ENCODE assay signal across 10 cellular contexts in the genomic region with DNA sequence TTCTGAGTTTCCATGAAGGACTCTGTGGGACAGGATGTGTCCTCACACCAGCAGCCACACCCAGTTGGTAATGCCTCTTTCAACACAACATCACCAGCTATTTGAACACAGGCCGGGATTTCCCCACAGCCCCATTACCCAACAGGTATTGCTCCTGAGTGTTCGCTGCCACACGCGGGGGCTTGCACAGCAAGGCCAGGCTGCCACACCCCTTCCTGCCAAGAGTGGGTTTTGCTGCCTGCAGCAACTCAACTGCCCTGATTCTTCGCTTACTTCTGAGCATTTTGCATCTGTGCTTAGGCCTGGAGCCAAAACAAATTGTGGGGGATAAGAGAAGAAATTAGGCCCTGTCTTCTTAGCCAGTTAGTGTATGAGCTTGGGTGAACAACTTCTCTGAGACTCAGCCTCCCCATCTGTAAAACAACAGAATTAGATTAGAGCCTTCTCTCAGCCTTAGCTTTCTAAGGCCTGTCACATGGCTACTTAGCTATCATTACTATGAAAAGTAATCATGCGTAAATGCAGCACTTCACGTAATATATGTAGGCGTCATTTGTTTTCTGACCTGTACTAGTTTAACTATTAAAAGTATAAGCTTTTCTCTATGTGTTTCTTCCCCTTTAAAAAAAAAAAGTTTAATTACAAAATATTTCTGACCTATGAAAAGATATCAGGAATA. TPM values are rescaled to one million over a fixed set of nuclear protein-coding genes. Genes with fewer than 3 reads are reported as not detected.
DNase-seq lines count a peak whose midpoint lies in the region; ATAC-seq and FAIRE-seq lines count a peak whose summit lies in the region.
"Had no signal": no experiment of that assay in that cellular context is flagged by ENCODE, and none has a peak within 500 bp of the region (broad histone marks: within the 10 kb centered on the region; RNA-seq: fewer than 3 reads in every experiment).

No MANE protein-coding gene starts in this region.

- H3K4me3 Mint-ChIP-seq in effector memory CD8-positive, alpha-beta T cell: peak overlapping the region in 1 of 2 donors; percentile 3

- H3K9me3 Mint-ChIP-seq in effector memory CD8-positive, alpha-beta T cell: no peaks in the 10 kb centered on the region

- H3K27ac Mint-ChIP-seq in effector memory CD8-positive, alpha-beta T cell: peak overlapping the region in 1 of 2 donors; percentile 88

- FAIRE-seq in RCC 7860 (lab: Jason Lieb, UNC): no peak
- FAIRE-seq: endometrium had no signal

- DNase-seq in HT1080 (ENCODE audit: low read depth) (peak; percentile 19), NCI-H1105 (lab: John Stamatoyannopoulos, UW) (no peak), NCI-H1694 treated with DMSO at 0.1 percent for 48 hours (lab: John Stamatoyannopoulos, UW) (no peak), RCC 7860 (ENCODE audit: low spot score) (no peak)
- peak; percentile 30 for DNase-seq in activated CD4-positive, alpha-beta T cell treated with anti-CD3 and anti-CD28 coated beads for 1 hour
- peak; percentile 35 to 53 (median 49) for DNase-seq in effector memory CD8-positive, alpha-beta T cell
- DNase-seq in stimulated activated CD4-positive, alpha-beta T cell treated with anti-CD3 and anti-CD28 coated beads, Interleukin-15, amount 100 ng/mL, for 24 hours: peak; percentile 49
- DNase-seq: MM.1S had no signal

- peaks cover 0 to 11% of the 10 kb centered on the region in 2 donors for H3K4me1 Mint-ChIP-seq in effector memory CD8-positive, alpha-beta T cell (ENCODE audit: low read depth in 2 of 2)

- peak; percentile 92 for ATAC-seq in effector memory CD8-positive, alpha-beta T cell (replicated peaks)
- no peak for ATAC-seq in GM21360 (IDR thresholded peaks at IDR 0.05; ENCODE audit: unreplicated experiment)

- peaks cover 12 to 19% of the 10 kb centered on the region in 2 donors for H3K27me3 Mint-ChIP-seq in effector memory CD8-positive, alpha-beta T cell

- no peaks in the 10 kb centered on the region for H3K36me3 Mint-ChIP-seq in effector memory CD8-positive, alpha-beta T cell (ENCODE audit: insufficient read depth)

RNA-seq across cellular contexts. Expression of gene CKAP4, which starts 20.0 kb away (rescaled TPM):
- 66.0 and 83.0 TPM in 2 replicates for total RNA-seq in HT1080 (2014; rRNA removed; shearing (Covaris generic))
- polyA plus RNA-seq in HT1080 (2015; cell fraction: cytosol; rRNA removed): 184 and 209 TPM in 2 replicates
- polyA plus RNA-seq in HT1080 (2015; cell fraction: nucleus; rRNA removed): 294 and 296 TPM in 2 replicates

Comparison
In these comparisons a context has a peak if more than half of its experiments do, and no peak if none do; other contexts are left out.
1. DNase-seq: peak in HT1080 (single experiment), activated CD4-positive, alpha-beta T cell treated with anti-CD3 and anti-CD28 coated beads for 1 hour (single experiment), effector memory CD8-positive, alpha-beta T cell (3 of 3) and stimulated activated CD4-positive, alpha-beta T cell treated with anti-CD3 and anti-CD28 coated beads, Interleukin-15, amount 100 ng/mL, for 24 hours (single experiment); none in NCI-H1105 (single experiment), NCI-H1694 treated with DMSO at 0.1 percent for 48 hours (single experiment) and RCC 7860 (single experiment).